In the genomic region with DNA sequence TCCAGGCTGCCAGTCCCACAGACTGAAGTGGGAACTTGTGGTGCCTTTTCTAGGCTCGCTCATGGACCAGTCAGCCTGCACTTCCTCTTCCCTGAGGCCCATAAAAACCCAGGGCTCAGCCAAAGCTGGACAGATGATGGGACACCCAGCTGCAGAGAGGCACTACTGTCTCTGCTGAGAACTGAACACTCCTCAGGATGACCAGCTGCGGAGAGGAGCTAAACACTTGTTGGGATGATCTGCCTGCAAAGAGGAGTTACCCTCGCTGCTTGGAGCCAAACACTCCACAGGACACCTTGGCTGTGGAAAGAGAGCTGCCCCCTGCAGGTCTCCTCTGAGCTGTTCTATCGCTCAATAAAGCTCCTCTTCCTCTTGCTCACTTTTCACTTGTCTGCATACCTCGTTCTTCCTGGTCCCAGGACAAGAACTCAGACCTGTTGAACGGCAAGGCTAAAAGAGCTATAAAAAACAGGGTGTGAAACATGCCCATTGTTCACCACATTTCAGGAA, we compare ENCODE assay signal across 16 cellular contexts.
"Had no signal": no experiment of that assay in that cellular context is flagged by ENCODE, and none has a peak within 500 bp of the region (broad histone marks: within the 10 kb centered on the region; RNA-seq: fewer than 3 reads in every experiment).

No MANE protein-coding gene starts in this region.

- H3K27ac ChIP-seq: breast epithelium, dorsolateral prefrontal cortex, esophagus squamous epithelium, psoas muscle, VCaP had no signal

- H3K4me1 Mint-ChIP-seq: T-cell had no signal

- H3K27me3 ChIP-seq: breast epithelium, dorsolateral prefrontal cortex, esophagus squamous epithelium had no signal

- H3K27ac Mint-ChIP-seq: activated CD8-positive, alpha-beta T cell treated with anti-CD3 and anti-CD28 coated beads for 36 hours; T-cell had no signal

- ATAC-seq: activated CD8-positive, alpha-beta T cell treated with anti-CD3 and anti-CD28 coated beads for 36 hours; psoas muscle; T-cell had no signal

- H3K27me3 Mint-ChIP-seq: activated CD8-positive, alpha-beta T cell treated with anti-CD3 and anti-CD28 coated beads for 36 hours; T-cell had no signal

- DNase-seq: activated CD4-positive, alpha-beta T cell treated with anti-CD3 and anti-CD28 coated beads for 4 hours; activated CD8-positive, alpha-beta memory T cell treated with anti-CD3 and anti-CD28 coated beads, Interleukin-2, amount 50 U/mL, for 4 hours; activated CD8-positive, alpha-beta T cell treated with anti-CD3 and anti-CD28 coated beads for 36 hours; activated naive CD4-positive, alpha-beta T cell; dorsolateral prefrontal cortex; esophagus squamous epithelium; foreskin fibroblast; glutamatergic neuron; midbrain; psoas muscle; stimulated activated CD4-positive, alpha-beta T cell treated with anti-CD3 and anti-CD28 coated beads, Interleukin-2, amount 100 ng/mL, for 48 hours; stimulated activated naive CD4-positive, alpha-beta T cell treated with Interleukin-2 at 50 U/mL for 16 hours; T-cell; T1000 had no signal

- H3K4me1 ChIP-seq: breast epithelium, esophagus squamous epithelium, psoas muscle had no signal

- H3K36me3 ChIP-seq: breast epithelium, esophagus squamous epithelium had no signal

- H3K4me3 Mint-ChIP-seq: activated CD8-positive, alpha-beta T cell treated with anti-CD3 and anti-CD28 coated beads for 36 hours; T-cell had no signal

- H3K36me3 Mint-ChIP-seq: T-cell had no signal

- H3K4me3 ChIP-seq: breast epithelium, dorsolateral prefrontal cortex, esophagus squamous epithelium, psoas muscle had no signal

- H3K9me3 ChIP-seq: esophagus squamous epithelium, psoas muscle had no signal
